8 cellular contexts compared by ENCODE assay signal in the genomic region with DNA sequence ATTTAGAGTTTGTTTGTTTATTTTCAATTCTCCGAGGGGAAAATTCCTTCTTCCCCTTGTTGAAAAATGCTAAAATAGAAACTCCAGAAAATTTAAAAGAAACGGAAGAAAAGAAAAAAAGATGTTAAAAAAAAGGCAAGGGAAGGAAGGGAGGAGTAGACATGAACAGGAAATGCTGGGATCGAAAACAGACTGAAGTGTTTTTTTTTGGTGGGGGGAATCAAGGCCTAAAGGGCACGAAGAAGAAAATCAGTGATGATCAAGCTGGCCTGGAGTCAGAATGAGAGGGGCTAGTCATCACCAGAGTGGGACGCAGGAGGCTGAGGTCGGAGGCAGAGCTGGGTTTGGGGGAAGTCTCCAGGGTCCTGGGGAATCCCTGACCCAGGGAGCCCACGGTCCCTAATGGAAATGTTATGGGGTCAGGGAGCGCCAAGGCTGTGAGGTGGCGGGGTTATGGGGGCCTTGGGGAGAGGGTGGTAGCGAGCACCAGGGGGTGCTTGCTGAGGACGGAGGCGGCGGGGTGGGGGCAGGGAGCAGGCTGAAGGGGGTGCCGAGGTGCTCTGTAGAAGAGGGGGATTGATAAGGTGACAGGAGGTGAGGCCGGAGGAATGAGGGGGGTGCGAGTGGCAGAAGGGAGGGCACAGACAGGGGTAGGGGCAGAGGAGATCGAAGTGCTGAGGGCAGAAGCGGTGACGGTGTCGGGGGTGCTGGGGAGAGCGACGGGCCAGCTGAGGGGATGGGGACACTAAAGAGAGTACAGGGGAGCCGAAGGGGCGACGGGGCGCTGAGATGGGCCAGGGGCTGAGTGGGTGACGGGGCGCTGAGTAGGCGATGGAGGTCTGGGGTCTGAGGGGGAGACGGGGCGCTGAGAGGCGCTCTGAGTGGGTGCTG.
DNase-seq lines count a peak whose midpoint lies in the region; ATAC-seq and TF ChIP-seq lines count a peak whose summit lies in the region.

No MANE protein-coding gene starts in this region.

- peaks cover 76% of the 10 kb centered on the region for H3K36me3 ChIP-seq in RWPE2 (ENCODE audit: low read depth)

- H3K9me3 ChIP-seq in RWPE2 (ENCODE audit: severe bottlenecking) (peaks cover 11% of the 10 kb centered on the region), iPS-18c (ENCODE audit: control insufficient read depth, insufficient read depth, low read length) (peaks cover 5% of the 10 kb centered on the region)

- peak overlapping the region; percentile 87 for H3K27ac ChIP-seq in RWPE2 (ENCODE audit: poor library complexity, severe bottlenecking)
- H3K27ac ChIP-seq in angular gyrus (ENCODE audit: low read depth, low read length): peak overlapping the region; percentile 94

- TF ChIP-seq CTCF in GM10248 (IDR thresholded peaks at IDR 0.05; ENCODE audit: control extremely low read depth, extremely low read depth, low read depth, missing control alignments): no peak
- no peak for TF ChIP-seq CTCF in RWPE2 (IDR thresholded peaks at IDR 0.05; ENCODE audit: poor library complexity, severe bottlenecking)

- no peak for ATAC-seq in RWPE2 (ENCODE audit: low read depth)
- no peak for ATAC-seq in HG03571 (IDR thresholded peaks at IDR 0.05; ENCODE audit: unreplicated experiment)
- no peak for ATAC-seq in HG03457 (IDR thresholded peaks at IDR 0.05; ENCODE audit: unreplicated experiment)

- CTCF ChIA-PET in GM10248 (lab: Yijun Ruan, JAX): interaction anchor here (0.8 to 1.7 kb wide), 4 partner anchors 16 to 144 kb away, joined by 3 to 5 read pairs (median 4); no protein-coding TSS in a partner anchor

- peaks cover 42% of the 10 kb centered on the region for H3K4me1 ChIP-seq in RWPE2 (ENCODE audit: insufficient read depth, poor library complexity, severe bottlenecking)

- no peaks in the 10 kb centered on the region for H3K27me3 ChIP-seq in RWPE2 (ENCODE audit: insufficient read depth, poor library complexity, severe bottlenecking)

- POLR2A ChIA-PET in GM10248 (lab: Yijun Ruan, JAX): interaction anchor here (0.8 to 1.2 kb wide), 5 partner anchors 9 to 28 kb away, joined by 3 to 8 read pairs (median 5); no protein-coding TSS in a partner anchor

- DNase-seq in GM10248 (ENCODE audit: extremely low spot score) (peak; percentile 30), RWPE2 (ENCODE audit: low spot score) (no peak), HK-2 (ENCODE audit: unreplicated experiment) (no peak)
- DNase-seq in stimulated activated CD4-positive, alpha-beta T cell treated with anti-CD3 and anti-CD28 coated beads, Interleukin-12 subunit alpha, Interleukin-12 subunit beta, amount 100 ng/mL, for 4 hours: peak; percentile 51

- H3K4me3 ChIP-seq in RWPE2 (ENCODE audit: severe bottlenecking) (peak overlapping the region; percentile 72), iPS-18c (ENCODE audit: insufficient read depth, low read depth, low read length) (peak overlapping the region; percentile 97)

Comparison
In these comparisons a context has a peak if more than half of its experiments do, and no peak if none do; other contexts are left out.
1. DNase-seq: peak in GM10248 (single experiment) and stimulated activated CD4-positive, alpha-beta T cell treated with anti-CD3 and anti-CD28 coated beads, Interleukin-12 subunit alpha, Interleukin-12 subunit beta, amount 100 ng/mL, for 4 hours (single experiment); none in RWPE2 (single experiment) and HK-2 (single experiment).